In the genomic region with DNA sequence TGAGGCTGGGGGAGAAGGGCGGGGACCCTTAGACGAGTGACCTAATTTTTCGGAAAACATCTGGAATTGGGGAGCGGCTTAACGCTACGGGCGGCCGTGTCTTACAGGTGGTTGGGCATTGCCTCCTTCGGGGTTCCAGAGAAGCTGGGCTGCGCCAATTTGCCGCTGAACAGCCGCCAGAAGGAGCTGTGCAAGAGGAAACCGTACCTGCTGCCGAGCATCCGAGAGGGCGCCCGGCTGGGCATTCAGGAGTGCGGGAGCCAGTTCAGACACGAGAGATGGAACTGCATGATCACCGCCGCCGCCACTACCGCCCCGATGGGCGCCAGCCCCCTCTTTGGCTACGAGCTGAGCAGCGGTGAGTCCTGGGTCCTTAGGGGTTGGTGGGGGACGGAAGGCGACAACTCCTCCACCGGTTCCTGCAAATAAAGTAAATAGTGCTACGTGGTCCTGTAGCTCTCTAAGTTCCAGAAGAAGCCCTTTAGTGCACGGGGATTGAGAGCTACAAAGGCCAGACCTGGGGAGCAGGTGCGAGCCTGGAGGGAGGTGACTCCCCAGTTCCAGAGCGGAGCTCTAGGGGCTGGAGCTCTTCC, we compare ENCODE assay signal across 9 cellular contexts. TPM values are rescaled to one million over a fixed set of nuclear protein-coding genes. Genes with fewer than 3 reads are reported as not detected.
DNase-seq lines count a peak whose midpoint lies in the region; ATAC-seq and TF ChIP-seq lines count a peak whose summit lies in the region.
"Had no signal": no experiment of that assay in that cellular context is flagged by ENCODE, and none has a peak within 500 bp of the region (broad histone marks: within the 10 kb centered on the region; RNA-seq: fewer than 3 reads in every experiment).

No MANE protein-coding gene starts in this region.

- CTCF ChIA-PET in MCF 10A (lab: Yijun Ruan, JAX), result interaction anchor here (0.7 to 0.8 kb wide), 2 partner anchors 90 to 167 kb away, joined by 3 read pairs; no protein-coding TSS in a partner anchor

- H3K27me3 ChIP-seq in GM23248 (replicated peaks; ENCODE audit: insufficient read depth), result peaks cover 67% of the 10 kb centered on the region
- peaks cover 67% of the 10 kb centered on the region for H3K27me3 ChIP-seq in lower lobe of right lung (ENCODE audit: low read depth)
- peaks cover 0 to 53% of the 10 kb centered on the region in 2 donors for H3K27me3 ChIP-seq in tibial nerve
- peaks cover 64% of the 10 kb centered on the region for H3K27me3 ChIP-seq in adrenal gland

- DNase-seq in NCI-H1436 (lab: John Stamatoyannopoulos, UW) (peak; percentile 41), NCI-H1436 treated with DMSO at 0.1 percent for 48 hours (lab: John Stamatoyannopoulos, UW) (no peak), GM23248 (peak; percentile 26), NCI-H2227 treated with DMSO at 0.1 percent for 48 hours (lab: John Stamatoyannopoulos, UW) (peak; percentile 41), MCF 10A (ENCODE audit: unreplicated experiment) (peak; percentile 41), lower lobe of right lung (peak; percentile 40), tibial nerve (ENCODE audit: low spot score in 2 of 2) (no peak), adrenal gland (no peak)

- H3F3A ChIP-seq in GM23248 (ENCODE audit: insufficient read depth), result no peaks in the 10 kb centered on the region

- H2AFZ ChIP-seq in GM23248, result no peak overlapping the region

- H3K9me3 Mint-ChIP-seq in MCF 10A (ENCODE audit: unreplicated experiment), result no peaks in the 10 kb centered on the region

- no peak overlapping the region for H3K27ac Mint-ChIP-seq in MCF 10A (ENCODE audit: low read depth, unreplicated experiment)

- H3K9me3 ChIP-seq in GM23248 (ENCODE audit: low read depth), result no peaks in the 10 kb centered on the region
- no peaks in the 10 kb centered on the region for H3K9me3 ChIP-seq in lower lobe of right lung
- H3K9me3 ChIP-seq in tibial nerve, result no peaks in the 10 kb centered on the region
- no peaks in the 10 kb centered on the region for H3K9me3 ChIP-seq in adrenal gland (replicated peaks in 1 of 3)

- no peak for TF ChIP-seq EP300 in tibial nerve (IDR thresholded peaks at IDR 0.05)

- 2 to 3% methylated on average over 34 of the region's 34 CpGs for WGBS in GM23248 (ENCODE audit: low coverage in 1 of 2, low lambda C conversion rate in 2 of 2, missing lambda C conversion rate in 2 of 2), 2 experiments
- WGBS in tibial nerve, 2 donors, result 2 to 3% methylated on average over 27 to 34 of the region's 34 CpGs
- 3 to 9% (median 4%) methylated on average over 13 to 34 of the region's 34 CpGs for WGBS in adrenal gland, 4 donors

- peak overlapping the region; percentile 46 for H3K4me2 ChIP-seq in GM23248 (ENCODE audit: unreplicated experiment)

- H3K4me3 ChIP-seq in GM23248 (peak overlapping the region; percentile 53), lower lobe of right lung (peak overlapping the region; percentile 36), tibial nerve (peak overlapping the region; percentile 17 to 43 (median 31)), adrenal gland (peak overlapping the region in 1 of 4 donors; percentile 47)

- TF ChIP-seq CTCF in MCF 10A (IDR thresholded peaks at IDR 0.05; ENCODE audit: unreplicated experiment) (peak; percentile 12), lower lobe of right lung (IDR thresholded peaks at IDR 0.05) (no peak), tibial nerve (IDR thresholded peaks at IDR 0.05) (no peak), adrenal gland (IDR thresholded peaks at IDR 0.05) (no peak)

- H3K9ac ChIP-seq in GM23248, result no peak overlapping the region

- H3K4me1 ChIP-seq in GM23248 (ENCODE audit: insufficient read depth) (0 out of 2 replicates have a peak, but pooled peaks cover 5% of the 10 kb centered on the region), lower lobe of right lung (peaks cover 12% of the 10 kb centered on the region), tibial nerve (peaks cover 0 to 23% (median 16%) of the 10 kb centered on the region in 4 donors), adrenal gland (replicated peaks in 1 of 2) (peaks cover 10 to 11% of the 10 kb centered on the region in 2 donors)

- H4K20me1 ChIP-seq in GM23248 (ENCODE audit: insufficient read depth), result no peaks in the 10 kb centered on the region

- peaks cover 52% of the 10 kb centered on the region for H3K27me3 Mint-ChIP-seq in MCF 10A (ENCODE audit: insufficient read depth, unreplicated experiment)

- intact Hi-C loops in MCF 10A (cut with micrococcal nuclease), result loop anchor here (10.0 kb wide), 1 partner anchor 205 kb away; no protein-coding TSS in a partner anchor
- intact Hi-C loops in lower lobe of right lung (cut with DNase I), result no loop called here
- intact Hi-C loops in adrenal gland (cut with DNase I), result no loop called here

- no peaks in the 10 kb centered on the region for H3K36me3 ChIP-seq in GM23248 (ENCODE audit: low read depth)
- no peaks in the 10 kb centered on the region for H3K36me3 ChIP-seq in lower lobe of right lung
- H3K36me3 ChIP-seq in tibial nerve, result no peaks in the 10 kb centered on the region
- H3K36me3 ChIP-seq in adrenal gland (replicated peaks in 1 of 2), result no peaks in the 10 kb centered on the region

- POLR2A ChIA-PET in MCF 10A (lab: Yijun Ruan, JAX), result no interaction called here

- peaks cover 5% of the 10 kb centered on the region for H3K4me1 Mint-ChIP-seq in MCF 10A (ENCODE audit: insufficient read depth, unreplicated experiment)

- peak; percentile 25 to 46 for ATAC-seq in lower lobe of right lung

- no peaks in the 10 kb centered on the region for H3K79me2 ChIP-seq in GM23248 (ENCODE audit: insufficient read depth)

- H3K4me3 Mint-ChIP-seq in MCF 10A (ENCODE audit: unreplicated experiment), result peak overlapping the region; percentile 54

- no peaks in the 10 kb centered on the region for H3K9me2 ChIP-seq in GM23248 (ENCODE audit: insufficient read depth)

- BruUV-seq in MCF 10A (replicated peaks; lab: Mats Ljungman, UMichigan), result no TSS peak

- no peak overlapping the region for H3K27ac ChIP-seq in GM23248
- no peak overlapping the region for H3K27ac ChIP-seq in lower lobe of right lung
- no peak overlapping the region for H3K27ac ChIP-seq in tibial nerve
- no peak overlapping the region for H3K27ac ChIP-seq in adrenal gland
- H3K27ac ChIP-seq: C4-2B had no signal

- H3K36me3 Mint-ChIP-seq in MCF 10A (ENCODE audit: insufficient read depth, unreplicated experiment), result no peaks in the 10 kb centered on the region

- in situ Hi-C loops in GM23248 (cut with MboI), result loop anchor here (25.0 kb wide), 1 partner anchor 342 kb away; a partner anchor contains a TSS

- no peak for TF ChIP-seq POLR2A in tibial nerve (IDR thresholded peaks at IDR 0.05)
- TF ChIP-seq POLR2A in adrenal gland (IDR thresholded peaks at IDR 0.05), result no peak

RNA-seq across cellular contexts. Expression of a gene that starts 0.8 kb away (rescaled TPM):
- total RNA-seq in GM23248 (2014; rRNA removed; shearing (Covaris generic)), result 0.22 TPM in 1 of 2 replicates, not detected in the other
- 0.23 TPM in 2 replicates for polyA plus RNA-seq in GM23248 (2016; fragmentation: Nextera tagmentation; extraction: Ambion mirVana)
- total RNA-seq in MCF 10A (2022), result not detected in 2 replicates
- total RNA-seq in lower lobe of right lung, result not detected
- total RNA-seq in tibial nerve, result under 1 TPM in 2 of 4 donors, not detected in 2; 0.20 to 0.21 TPM
- under 1 TPM in 4 of 8 donors, not detected in 4; 0.07 to 0.19 (median 0.12) TPM for total RNA-seq in adrenal gland
- under 1 TPM; 0.07 to 0.16 (median 0.08) TPM for polyA plus RNA-seq in adrenal gland

Comparison
In these comparisons a context has a peak if more than half of its experiments do, and no peak if none do; other contexts are left out.
1. DNase-seq: peak in NCI-H1436 (single experiment), GM23248 (single experiment), NCI-H2227 treated with DMSO at 0.1 percent for 48 hours (single experiment), MCF 10A (single experiment) and lower lobe of right lung (single experiment); none in NCI-H1436 treated with DMSO at 0.1 percent for 48 hours (single experiment), tibial nerve (0 of 2) and adrenal gland (0 of 7).